In genomic region chr1:55188909-55189308, GRCh38 we compare ENCODE assay signal across 19 cellular contexts. TPM values are rescaled to one million over a fixed set of nuclear protein-coding genes. Genes with fewer than 3 reads are reported as not detected.
DNase-seq lines count a peak whose midpoint lies in the region; ATAC-seq and TF ChIP-seq lines count a peak whose summit lies in the region.
"Had no signal": no experiment of that assay in that cellular context is flagged by ENCODE, and none has a peak within 500 bp of the region (broad histone marks: within the 10 kb centered on the region; RNA-seq: fewer than 3 reads in every experiment).

No MANE protein-coding gene starts in this region.

- no peak for ATAC-seq in activated T-cell treated with anti-CD3 and anti-CD28 coated beads, Interleukin-2, amount 50 U/mL, for 4 hours
- no peak for ATAC-seq in central memory CD8-positive, alpha-beta T cell (replicated peaks; ENCODE audit: extremely low read depth, poor library complexity, severe bottlenecking)
- ATAC-seq: HCT116, Panc1 had no signal

- no TSS peak for BruUV-seq in mammary epithelial cell (replicated peaks; lab: Mats Ljungman, UMichigan)

- no peaks in the 10 kb centered on the region for H4K20me1 ChIP-seq in mammary epithelial cell (ENCODE audit: insufficient read depth, low read length)

- intact Hi-C loops in mammary epithelial cell (cut with micrococcal nuclease) (no loop called here), colonic mucosa (cut with DNase I) (no loop called here)

- H3K9ac ChIP-seq in mammary epithelial cell (ENCODE audit: insufficient read depth, low read length): no peak overlapping the region
- no peak overlapping the region for H3K9ac ChIP-seq in colonic mucosa (ENCODE audit: low read depth in 2 of 2, low read length in 2 of 2)

- in situ Hi-C loops in mammary epithelial cell (cut with MboI; ENCODE audit: low sequenced_read_pairs in 2 of 2): no loop called here

- 96% methylated on average over 3 of the region's 5 CpGs for WGBS in mammary epithelial cell (ENCODE audit: low coverage, missing lambda C conversion rate)

- CTCF ChIA-PET in mammary epithelial cell (lab: Charles Lee; ENCODE audit: low non-redundant PET): no interaction called here

- H3K79me2 ChIP-seq in mammary epithelial cell (ENCODE audit: insufficient read depth, low read length): peaks cover 89% of the 10 kb centered on the region

- no peaks in the 10 kb centered on the region for H3K27me3 Mint-ChIP-seq in activated T-cell treated with anti-CD3 and anti-CD28 coated beads, Interleukin-2, amount 50 U/mL, for 24 hours
- no peaks in the 10 kb centered on the region for H3K27me3 Mint-ChIP-seq in activated T-cell treated with anti-CD3 and anti-CD28 coated beads, Interleukin-2, amount 50 U/mL, for 4 hours (ENCODE audit: low read depth)
- H3K27me3 Mint-ChIP-seq in central memory CD8-positive, alpha-beta T cell: no peaks in the 10 kb centered on the region
- H3K27me3 Mint-ChIP-seq in stimulated activated naive CD8-positive, alpha-beta T cell treated with anti-CD3 and anti-CD28 coated beads, Interleukin-15, Interleukin-2, amounts not matched to agents 100 ng/mL and 50 ng/mL, for 24 hours: no peaks in the 10 kb centered on the region

- H3K9me3 ChIP-seq in mammary epithelial cell (replicated peaks; ENCODE audit: insufficient read depth, low read length) (no peaks in the 10 kb centered on the region), colonic mucosa (no peaks in the 10 kb centered on the region)
- H3K9me3 ChIP-seq: BE2C had no signal

- peaks cover 15% of the 10 kb centered on the region for H3K9me3 Mint-ChIP-seq in activated T-cell treated with anti-CD3 and anti-CD28 coated beads, Interleukin-2, amount 50 U/mL, for 24 hours
- H3K9me3 Mint-ChIP-seq in activated T-cell treated with anti-CD3 and anti-CD28 coated beads, Interleukin-2, amount 50 U/mL, for 4 hours: peaks cover 19% of the 10 kb centered on the region
- peaks cover 11% of the 10 kb centered on the region for H3K9me3 Mint-ChIP-seq in central memory CD8-positive, alpha-beta T cell
- peaks cover 19% of the 10 kb centered on the region for H3K9me3 Mint-ChIP-seq in stimulated activated naive CD8-positive, alpha-beta T cell treated with anti-CD3 and anti-CD28 coated beads, Interleukin-15, Interleukin-2, amounts not matched to agents 100 ng/mL and 50 ng/mL, for 24 hours

- no peak overlapping the region for H3K4me2 ChIP-seq in mammary epithelial cell (ENCODE audit: insufficient read depth, low read depth, low read length)

- H3K36me3 Mint-ChIP-seq in activated T-cell treated with anti-CD3 and anti-CD28 coated beads, Interleukin-2, amount 50 U/mL, for 24 hours (ENCODE audit: low read depth): peaks cover 48% of the 10 kb centered on the region
- H3K36me3 Mint-ChIP-seq in activated T-cell treated with anti-CD3 and anti-CD28 coated beads, Interleukin-2, amount 50 U/mL, for 4 hours (ENCODE audit: insufficient read depth): peaks cover 31% of the 10 kb centered on the region
- peaks cover 1% of the 10 kb centered on the region for H3K36me3 Mint-ChIP-seq in central memory CD8-positive, alpha-beta T cell (ENCODE audit: insufficient read depth)
- H3K36me3 Mint-ChIP-seq in stimulated activated naive CD8-positive, alpha-beta T cell treated with anti-CD3 and anti-CD28 coated beads, Interleukin-15, Interleukin-2, amounts not matched to agents 100 ng/mL and 50 ng/mL, for 24 hours (ENCODE audit: low read depth): peaks cover 52% of the 10 kb centered on the region

- H3K4me3 ChIP-seq in mammary epithelial cell (replicated peaks in 1 of 3; ENCODE audit: insufficient read depth in 1 of 3, low read depth in 2 of 3, low read length in 3 of 3): no peak overlapping the region
- H3K4me3 ChIP-seq in colonic mucosa: no peak overlapping the region

- H3K27ac ChIP-seq in mammary epithelial cell (ENCODE audit: insufficient read depth, low read depth, low read length) (no peak overlapping the region), colonic mucosa (no peak overlapping the region)

- dilution Hi-C loops in mammary epithelial cell (cut with HindIII; ENCODE audit: low sequenced_read_pairs): no loop called here

- no peak for DNase-seq in activated T-cell treated with anti-CD3 and anti-CD28 coated beads, Interleukin-2, amount 50 U/mL, for 24 hours
- no peak for DNase-seq in activated T-cell treated with anti-CD3 and anti-CD28 coated beads, Interleukin-2, amount 50 U/mL, for 4 hours
- DNase-seq in NCI-H446 treated with DMSO at 0.1 percent for 48 hours (lab: John Stamatoyannopoulos, UW): peak; percentile 30
- no peak for DNase-seq in central memory CD8-positive, alpha-beta T cell (ENCODE audit: low spot score in 2 of 2)
- no peak for DNase-seq in mammary epithelial cell
- DNase-seq in colonic mucosa: no peak
- DNase-seq: BE2C; EL; GF-D8; KG1; NCI-H1105 treated with DMSO at 0.1 percent for 48 hours; NCI-H2029 treated with DMSO at 0.1 percent for 48 hours; NCI-H226; NCI-H524; NCI-H774; NK-92 treated with Interleukin-12 subunit alpha and Interleukin-12 subunit beta, amount 100 ng/mL, for 24 hours had no signal

- H3K4me1 Mint-ChIP-seq in activated T-cell treated with anti-CD3 and anti-CD28 coated beads, Interleukin-2, amount 50 U/mL, for 24 hours (ENCODE audit: low read depth): peaks cover 60% of the 10 kb centered on the region
- H3K4me1 Mint-ChIP-seq in activated T-cell treated with anti-CD3 and anti-CD28 coated beads, Interleukin-2, amount 50 U/mL, for 4 hours (ENCODE audit: low read depth): peaks cover 57% of the 10 kb centered on the region
- peaks cover 78% of the 10 kb centered on the region for H3K4me1 Mint-ChIP-seq in central memory CD8-positive, alpha-beta T cell
- peaks cover 78% of the 10 kb centered on the region for H3K4me1 Mint-ChIP-seq in stimulated activated naive CD8-positive, alpha-beta T cell treated with anti-CD3 and anti-CD28 coated beads, Interleukin-15, Interleukin-2, amounts not matched to agents 100 ng/mL and 50 ng/mL, for 24 hours (ENCODE audit: low read depth)

- no peak overlapping the region for H2AFZ ChIP-seq in mammary epithelial cell (ENCODE audit: low read depth, low read length)

- peaks cover 5% of the 10 kb centered on the region for H3K36me3 ChIP-seq in mammary epithelial cell (ENCODE audit: insufficient read depth, low read length)
- H3K36me3 ChIP-seq in colonic mucosa: no peaks in the 10 kb centered on the region
- H3K36me3 ChIP-seq: BE2C had no signal

- H3K4me3 Mint-ChIP-seq in activated T-cell treated with anti-CD3 and anti-CD28 coated beads, Interleukin-2, amount 50 U/mL, for 24 hours: no peak overlapping the region
- H3K4me3 Mint-ChIP-seq in activated T-cell treated with anti-CD3 and anti-CD28 coated beads, Interleukin-2, amount 50 U/mL, for 4 hours: no peak overlapping the region
- H3K4me3 Mint-ChIP-seq in central memory CD8-positive, alpha-beta T cell: no peak overlapping the region
- no peak overlapping the region for H3K4me3 Mint-ChIP-seq in stimulated activated naive CD8-positive, alpha-beta T cell treated with anti-CD3 and anti-CD28 coated beads, Interleukin-15, Interleukin-2, amounts not matched to agents 100 ng/mL and 50 ng/mL, for 24 hours

- no peaks in the 10 kb centered on the region for H3K4me1 ChIP-seq in mammary epithelial cell (ENCODE audit: insufficient read depth, low read length)
- H3K4me1 ChIP-seq in colonic mucosa: no peaks in the 10 kb centered on the region
- H3K4me1 ChIP-seq: BE2C had no signal

- no peaks in the 10 kb centered on the region for H3K27me3 ChIP-seq in mammary epithelial cell (ENCODE audit: insufficient read depth, low read length)
- no peaks in the 10 kb centered on the region for H3K27me3 ChIP-seq in colonic mucosa
- H3K27me3 ChIP-seq: BE2C had no signal

- no peak for TF ChIP-seq CTCF in mammary epithelial cell (conservative IDR thresholded peaks at IDR 0.05 in 1 of 2, IDR thresholded peaks at IDR 0.05 in 1 of 2; ENCODE audit: extremely low read depth in 1 of 2, insufficient read depth in 1 of 2, low read depth in 1 of 2, low read length in 2 of 2)
- TF ChIP-seq CTCF in colonic mucosa (IDR thresholded peaks at IDR 0.05): no peak

- H3K27ac Mint-ChIP-seq in activated T-cell treated with anti-CD3 and anti-CD28 coated beads, Interleukin-2, amount 50 U/mL, for 24 hours: peak overlapping the region; percentile 68
- H3K27ac Mint-ChIP-seq in central memory CD8-positive, alpha-beta T cell (ENCODE audit: low read depth): peak overlapping the region; percentile 36
- peak overlapping the region; percentile 86 for H3K27ac Mint-ChIP-seq in stimulated activated naive CD8-positive, alpha-beta T cell treated with anti-CD3 and anti-CD28 coated beads, Interleukin-15, Interleukin-2, amounts not matched to agents 100 ng/mL and 50 ng/mL, for 24 hours

RNA-seq across cellular contexts. Expression of gene USP24, which starts 26.3 kb away (rescaled TPM):
- total RNA-seq in activated T-cell treated with anti-CD3 and anti-CD28 coated beads, Interleukin-2, amount 50 U/mL, for 4 hours: 10 to 100 TPM; 42.1 to 44.0 (median 43.9) TPM
- total RNA-seq in mammary epithelial cell: 10 to 100 TPM; 37.7 to 41.6 TPM
- polyA plus RNA-seq in mammary epithelial cell: 11.3 TPM
- 38.1 TPM for polyA minus RNA-seq in mammary epithelial cell
- 10 to 100 TPM; 31.8 to 34.9 TPM for total RNA-seq in colonic mucosa

Comparison
In these comparisons a context has a peak if more than half of its experiments do, and no peak if none do; other contexts are left out.
1. H3K27ac Mint-ChIP-seq: peak in every context shown above with its lines; median percentile 86 in stimulated activated naive CD8-positive, alpha-beta T cell treated with anti-CD3 and anti-CD28 coated beads, Interleukin-15, Interleukin-2, amounts not matched to agents 100 ng/mL and 50 ng/mL, for 24 hours; 68 in activated T-cell treated with anti-CD3 and anti-CD28 coated beads, Interleukin-2, amount 50 U/mL, for 24 hours; 36 in central memory CD8-positive, alpha-beta T cell.